18 cellular contexts compared by ENCODE assay signal in genomic region chr12:110566993-110567392, GRCh38. TPM values are rescaled to one million over a fixed set of nuclear protein-coding genes. Genes with fewer than 3 reads are reported as not detected.
DNase-seq lines count a peak whose midpoint lies in the region; ATAC-seq, FAIRE-seq and TF ChIP-seq lines count a peak whose summit lies in the region.
"Had no signal": no experiment of that assay in that cellular context is flagged by ENCODE, and none has a peak within 500 bp of the region (broad histone marks: within the 10 kb centered on the region; RNA-seq: fewer than 3 reads in every experiment).

No MANE protein-coding gene starts in this region.

- no peak for TF ChIP-seq CTCF in MM.1S (IDR thresholded peaks at IDR 0.05; ENCODE audit: low read length)

- ATAC-seq in activated T-cell treated with anti-CD3 and anti-CD28 coated beads, Interleukin-2, amount 50 U/mL, for 72 hours (replicated peaks in 1 of 2): no peak
- ATAC-seq in naive thymus-derived CD8-positive, alpha-beta T cell: no peak
- ATAC-seq in GM19452 (IDR thresholded peaks at IDR 0.05; ENCODE audit: unreplicated experiment): no peak
- ATAC-seq: stimulated activated naive CD8-positive, alpha-beta T cell treated with anti-CD3 and anti-CD28 coated beads, Interleukin-15, Interleukin-2, amounts not matched to agents 100 U/mL and 50 U/mL, for 24 hours had no signal

- H2AFZ ChIP-seq in MM.1S (ENCODE audit: low read length): no peak overlapping the region

- peaks cover 3% of the 10 kb centered on the region for H3K36me3 ChIP-seq in CD8-positive, alpha-beta memory T cell (ENCODE audit: insufficient read depth, low read length)
- H3K36me3 ChIP-seq in MM.1S (replicated peaks; ENCODE audit: insufficient read depth, low read length): no peaks in the 10 kb centered on the region
- H3K36me3 ChIP-seq: upper lobe of left lung had no signal

- H3K27ac ChIP-seq in CD8-positive, alpha-beta memory T cell (ENCODE audit: low read depth, low read length): no peak overlapping the region
- H3K27ac ChIP-seq in MM.1S (ENCODE audit: low read length): no peak overlapping the region

- peaks cover 43% of the 10 kb centered on the region for H3K4me1 ChIP-seq in CD8-positive, alpha-beta memory T cell (ENCODE audit: insufficient read depth, low read length)
- H3K4me1 ChIP-seq in MM.1S (ENCODE audit: low read length): peaks cover 11% of the 10 kb centered on the region

- H3K4me1 Mint-ChIP-seq in activated T-cell treated with anti-CD3 and anti-CD28 coated beads, Interleukin-2, amount 50 U/mL, for 72 hours (ENCODE audit: low read depth): peaks cover 70% of the 10 kb centered on the region
- peaks cover 48 to 74% (median 52%) of the 10 kb centered on the region in 3 donors for H3K4me1 Mint-ChIP-seq in CD8-positive, alpha-beta memory T cell
- H3K4me1 Mint-ChIP-seq in activated T-helper 2 cell treated with anti-CD3 and anti-CD28 coated beads, Interferon-gamma antibody, Interleukin-2, Interleukin-4, amounts not matched to agents 10 μg/mL and 5 μg/mL and 100 μg/mL, durations not matched to agents 14 hours and 24 hours and 36 hours (ENCODE audit: low read depth): peaks cover 42% of the 10 kb centered on the region
- H3K4me1 Mint-ChIP-seq in naive thymus-derived CD8-positive, alpha-beta T cell: peaks cover 30 to 74% (median 56%) of the 10 kb centered on the region in 4 donors

- H3K9ac ChIP-seq in MM.1S (ENCODE audit: low read length): no peak overlapping the region

- DNase-seq in activated T-cell treated with anti-CD3 and anti-CD28 coated beads, Interleukin-2, amount 50 U/mL, for 72 hours: no peak
- DNase-seq in activated T-cell treated with anti-CD3 and anti-CD28 coated beads, Interleukin-2, amount 50 U/mL, for 48 hours: no peak
- DNase-seq in CD8-positive, alpha-beta memory T cell: no peak
- no peak for DNase-seq in activated T-helper 2 cell treated with anti-CD3 and anti-CD28 coated beads, Interferon-gamma antibody, Interleukin-2, Interleukin-4, amounts not matched to agents 10 μg/mL and 5 μg/mL and 100 μg/mL, durations not matched to agents 14 hours and 24 hours and 36 hours (ENCODE audit: low spot score)
- no peak for DNase-seq in naive thymus-derived CD8-positive, alpha-beta T cell
- DNase-seq in frontal cortex (ENCODE audit: low spot score in 2 of 2) (no peak), MM.1S (no peak)
- DNase-seq: activated CD4-positive, CD25-positive, alpha-beta regulatory T cell; activated naive CD4-positive, alpha-beta T cell; EL; NCI-H1092; NCI-H526; SIG-M5; stimulated activated naive CD8-positive, alpha-beta T cell treated with anti-CD3 and anti-CD28 coated beads, Interleukin-15, Interleukin-2, amounts not matched to agents 100 U/mL and 50 U/mL, for 24 hours; upper lobe of left lung had no signal

- peaks cover 4 to 5% of the 10 kb centered on the region in 2 donors for H3K9me3 Mint-ChIP-seq in activated T-cell treated with anti-CD3 and anti-CD28 coated beads, Interleukin-2, amount 50 U/mL, for 72 hours
- peaks cover 7 to 18% (median 15%) of the 10 kb centered on the region in 5 donors for H3K9me3 Mint-ChIP-seq in CD8-positive, alpha-beta memory T cell
- H3K9me3 Mint-ChIP-seq in activated T-helper 2 cell treated with anti-CD3 and anti-CD28 coated beads, Interferon-gamma antibody, Interleukin-2, Interleukin-4, amounts not matched to agents 10 μg/mL and 5 μg/mL and 100 μg/mL, durations not matched to agents 14 hours and 24 hours and 36 hours: peaks cover 20% of the 10 kb centered on the region
- peaks cover 0 to 30% (median 8%) of the 10 kb centered on the region in 9 donors for H3K9me3 Mint-ChIP-seq in naive thymus-derived CD8-positive, alpha-beta T cell

- no peak overlapping the region for H3K4me3 ChIP-seq in CD8-positive, alpha-beta memory T cell (ENCODE audit: low read length)
- no peak overlapping the region for H3K4me3 ChIP-seq in MM.1S (ENCODE audit: low read length)
- H3K4me3 ChIP-seq: upper lobe of left lung had no signal

- FAIRE-seq in frontal cortex (lab: Jason Lieb, UNC): no peak
- FAIRE-seq: colon, H54 had no signal

- CTCF ChIA-PET in CD8-positive, alpha-beta memory T cell (lab: Charles Lee): interaction anchor here (0.7 to 2.6 kb wide), 3 partner anchors 10 to 117 kb away, joined by 3 to 8 read pairs (median 4); partner anchors contain the start of gene ARPC3

- H3F3A ChIP-seq in MM.1S (ENCODE audit: insufficient read depth, low read length): no peaks in the 10 kb centered on the region

- peak overlapping the region; percentile 1 for H3K27ac Mint-ChIP-seq in activated T-cell treated with anti-CD3 and anti-CD28 coated beads, Interleukin-2, amount 50 U/mL, for 72 hours
- peak overlapping the region in 6 of 8 donors; percentile 15 to 81 (median 54) for H3K27ac Mint-ChIP-seq in CD8-positive, alpha-beta memory T cell
- peak overlapping the region; percentile 42 for H3K27ac Mint-ChIP-seq in activated T-helper 2 cell treated with anti-CD3 and anti-CD28 coated beads, Interferon-gamma antibody, Interleukin-2, Interleukin-4, amounts not matched to agents 10 μg/mL and 5 μg/mL and 100 μg/mL, durations not matched to agents 14 hours and 24 hours and 36 hours
- H3K27ac Mint-ChIP-seq in naive thymus-derived CD8-positive, alpha-beta T cell: peak overlapping the region; percentile 18 to 91 (median 61)

- H3K9me2 ChIP-seq in MM.1S (replicated peaks; ENCODE audit: insufficient read depth, low read length): no peaks in the 10 kb centered on the region

- intact Hi-C loops in activated T-helper 2 cell treated with anti-CD3 and anti-CD28 coated beads, Interferon-gamma antibody, Interleukin-2, Interleukin-4, amounts not matched to agents 10 μg/mL and 5 μg/mL and 100 μg/mL, durations not matched to agents 14 hours and 24 hours and 36 hours (cut with micrococcal nuclease): no loop called here

- H4K20me1 ChIP-seq in MM.1S (ENCODE audit: insufficient read depth, low read length): no peaks in the 10 kb centered on the region

- no peaks in the 10 kb centered on the region for H3K27me3 Mint-ChIP-seq in activated T-cell treated with anti-CD3 and anti-CD28 coated beads, Interleukin-2, amount 50 U/mL, for 72 hours (ENCODE audit: low read depth)
- H3K27me3 Mint-ChIP-seq in CD8-positive, alpha-beta memory T cell: no peaks in the 10 kb centered on the region
- no peaks in the 10 kb centered on the region for H3K27me3 Mint-ChIP-seq in activated T-helper 2 cell treated with anti-CD3 and anti-CD28 coated beads, Interferon-gamma antibody, Interleukin-2, Interleukin-4, amounts not matched to agents 10 μg/mL and 5 μg/mL and 100 μg/mL, durations not matched to agents 14 hours and 24 hours and 36 hours (ENCODE audit: low read depth)
- H3K27me3 Mint-ChIP-seq in naive thymus-derived CD8-positive, alpha-beta T cell: no peaks in the 10 kb centered on the region

- no peak overlapping the region for H3K4me2 ChIP-seq in MM.1S (ENCODE audit: low read depth, low read length)

- H3K9me3 ChIP-seq in CD8-positive, alpha-beta memory T cell (ENCODE audit: low read length): peaks cover 11% of the 10 kb centered on the region
- H3K9me3 ChIP-seq in MM.1S (replicated peaks; ENCODE audit: insufficient read depth, low read length): no peaks in the 10 kb centered on the region

- peaks cover 9 to 15% of the 10 kb centered on the region in 2 donors for H3K36me3 Mint-ChIP-seq in activated T-cell treated with anti-CD3 and anti-CD28 coated beads, Interleukin-2, amount 50 U/mL, for 72 hours (ENCODE audit: insufficient read depth in 2 of 2)
- H3K36me3 Mint-ChIP-seq in CD8-positive, alpha-beta memory T cell: peaks cover 0 to 15% (median 14%) of the 10 kb centered on the region in 3 donors
- peaks cover 42% of the 10 kb centered on the region for H3K36me3 Mint-ChIP-seq in activated T-helper 2 cell treated with anti-CD3 and anti-CD28 coated beads, Interferon-gamma antibody, Interleukin-2, Interleukin-4, amounts not matched to agents 10 μg/mL and 5 μg/mL and 100 μg/mL, durations not matched to agents 14 hours and 24 hours and 36 hours (ENCODE audit: low read depth)
- H3K36me3 Mint-ChIP-seq in naive thymus-derived CD8-positive, alpha-beta T cell: peaks cover 5 to 13% (median 7%) of the 10 kb centered on the region in 3 donors

- H3K4me3 Mint-ChIP-seq in activated T-cell treated with anti-CD3 and anti-CD28 coated beads, Interleukin-2, amount 50 U/mL, for 72 hours: no peak overlapping the region
- peak overlapping the region in 1 of 7 donors; percentile 25 for H3K4me3 Mint-ChIP-seq in CD8-positive, alpha-beta memory T cell
- H3K4me3 Mint-ChIP-seq in activated T-helper 2 cell treated with anti-CD3 and anti-CD28 coated beads, Interferon-gamma antibody, Interleukin-2, Interleukin-4, amounts not matched to agents 10 μg/mL and 5 μg/mL and 100 μg/mL, durations not matched to agents 14 hours and 24 hours and 36 hours (ENCODE audit: low read depth): no peak overlapping the region
- peak overlapping the region in 5 of 10 donors; percentile 0 to 65 (median 41) for H3K4me3 Mint-ChIP-seq in naive thymus-derived CD8-positive, alpha-beta T cell

- H3K27me3 ChIP-seq in CD8-positive, alpha-beta memory T cell (ENCODE audit: insufficient read depth, low read length, poor library complexity, severe bottlenecking): no peaks in the 10 kb centered on the region
- H3K27me3 ChIP-seq in MM.1S (replicated peaks; ENCODE audit: insufficient read depth, low read length): no peaks in the 10 kb centered on the region
- H3K27me3 ChIP-seq: upper lobe of left lung had no signal

- peaks cover 71% of the 10 kb centered on the region for H3K79me2 ChIP-seq in MM.1S (ENCODE audit: low read length)

- POLR2A ChIA-PET in CD8-positive, alpha-beta memory T cell (lab: Charles Lee): interaction anchor here (0.6 to 1.0 kb wide), 2 partner anchors 10 to 142 kb away, joined by 4 to 5 read pairs; no protein-coding TSS in a partner anchor
- POLR2A ChIA-PET in naive thymus-derived CD8-positive, alpha-beta T cell (lab: Charles Lee): interaction anchor here (0.9 to 4.0 kb wide), 5 partner anchors 9 to 39 kb away, joined by 4 to 17 read pairs (median 7); no protein-coding TSS in a partner anchor

RNA-seq across cellular contexts. Expression of gene PPTC7, which starts 16.1 kb away (rescaled TPM):
- total RNA-seq in activated T-cell treated with anti-CD3 and anti-CD28 coated beads, Interleukin-2, amount 50 U/mL, for 72 hours: 10 to 100 TPM; 42.6 to 42.9 TPM
- total RNA-seq in CD8-positive, alpha-beta memory T cell: 10 to 100 TPM; 52.0 TPM
- 11.7 TPM for polyA plus RNA-seq in CD8-positive, alpha-beta memory T cell
- total RNA-seq in activated T-helper 2 cell treated with anti-CD3 and anti-CD28 coated beads, Interferon-gamma antibody, Interleukin-2, Interleukin-4, amounts not matched to agents 10 μg/mL and 5 μg/mL and 100 μg/mL, durations not matched to agents 14 hours and 24 hours and 36 hours: 41.7 and 42.4 TPM in 2 replicates
- total RNA-seq in naive thymus-derived CD8-positive, alpha-beta T cell: 10 to 100 TPM; 34.4 to 34.8 TPM
- polyA plus RNA-seq in naive thymus-derived CD8-positive, alpha-beta T cell: 10 to 100 TPM in 1 of 3 donors, 1 to 10 TPM in 2; 7.6 to 10.2 (median 9.6) TPM
- total RNA-seq in frontal cortex: 8.2 TPM

RNA-seq across cellular contexts. Expression of gene TCTN1, which starts 46.9 kb away (rescaled TPM):
- 1 to 10 TPM; 9.7 to 10.0 TPM for total RNA-seq in activated T-cell treated with anti-CD3 and anti-CD28 coated beads, Interleukin-2, amount 50 U/mL, for 72 hours
- total RNA-seq in CD8-positive, alpha-beta memory T cell: 10 to 100 TPM in 1 of 2 experiments, 1 to 10 TPM in 1; 9.8 to 11.1 TPM
- 4.6 TPM for polyA plus RNA-seq in CD8-positive, alpha-beta memory T cell
- 5.1 and 6.6 TPM in 2 replicates for total RNA-seq in activated T-helper 2 cell treated with anti-CD3 and anti-CD28 coated beads, Interferon-gamma antibody, Interleukin-2, Interleukin-4, amounts not matched to agents 10 μg/mL and 5 μg/mL and 100 μg/mL, durations not matched to agents 14 hours and 24 hours and 36 hours
- 10 to 100 TPM; 13.4 to 16.2 TPM for total RNA-seq in naive thymus-derived CD8-positive, alpha-beta T cell
- 10 to 100 TPM in 2 of 3 donors, 1 to 10 TPM in 1; 8.7 to 16.4 (median 13.6) TPM for polyA plus RNA-seq in naive thymus-derived CD8-positive, alpha-beta T cell
- 35.9 TPM for total RNA-seq in frontal cortex

Comparison
In these comparisons a context has a peak if more than half of its experiments do, and no peak if none do; other contexts are left out.
1. H3K27ac Mint-ChIP-seq: peak in every context shown above with its lines; median percentile 61 in naive thymus-derived CD8-positive, alpha-beta T cell; 54 in CD8-positive, alpha-beta memory T cell; 42 in activated T-helper 2 cell treated with anti-CD3 and anti-CD28 coated beads, Interferon-gamma antibody, Interleukin-2, Interleukin-4, amounts not matched to agents 10 μg/mL and 5 μg/mL and 100 μg/mL, durations not matched to agents 14 hours and 24 hours and 36 hours; 1 in activated T-cell treated with anti-CD3 and anti-CD28 coated beads, Interleukin-2, amount 50 U/mL, for 72 hours.